Comparison of ENCODE assay signal across 10 cellular contexts in the genomic region with DNA sequence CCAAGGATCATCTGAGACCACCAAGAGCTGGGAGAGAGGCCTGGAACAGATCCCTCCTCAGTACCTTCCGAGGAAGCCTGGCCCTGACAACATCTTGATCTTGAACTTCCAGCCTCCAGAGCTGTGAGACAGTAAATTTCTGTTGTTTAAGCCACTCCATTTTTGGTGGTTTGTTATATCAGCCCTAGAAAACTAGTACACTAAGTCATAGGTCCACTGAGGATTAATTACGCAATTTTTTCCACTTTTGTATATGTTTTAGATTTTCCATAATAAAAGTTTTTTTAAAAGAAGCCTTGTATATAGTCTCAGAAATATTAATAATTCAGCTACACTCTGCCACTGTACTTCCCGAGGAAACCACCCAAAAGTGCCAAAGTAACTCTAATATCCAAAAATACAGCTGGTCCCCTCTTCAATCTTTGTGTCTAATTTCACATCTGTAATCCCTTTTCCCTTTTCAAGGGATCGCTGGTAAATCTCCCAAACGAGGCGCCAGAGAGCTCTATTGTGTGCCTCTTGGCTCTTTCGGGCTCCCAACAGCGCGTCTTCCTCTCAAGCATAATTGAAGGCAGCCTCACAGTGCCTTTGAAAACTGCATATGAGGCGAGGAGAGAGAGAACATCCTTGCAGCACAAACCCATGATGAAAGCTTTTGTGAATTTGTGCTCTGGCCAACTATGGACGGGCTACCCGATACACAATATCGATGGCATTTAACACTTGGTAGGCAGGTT. TPM values are rescaled to one million over a fixed set of nuclear protein-coding genes. Genes with fewer than 3 reads are reported as not detected.
A peak's percentile ranks its signal among the peaks of the same experiment; 100 is the strongest.
DNase-seq lines count a peak whose midpoint lies in the region; ATAC-seq and TF ChIP-seq lines count a peak whose summit lies in the region.
"Had no signal": no experiment of that assay in that cellular context is flagged by ENCODE, and none has a peak within 500 bp of the region (broad histone marks: within the 10 kb centered on the region; RNA-seq: fewer than 3 reads in every experiment).

No MANE protein-coding gene starts in this region.

- H3K27me3 ChIP-seq in CD4-positive, alpha-beta T cell (ENCODE audit: control insufficient read depth, insufficient read depth, low read length): no peaks in the 10 kb centered on the region

- peak overlapping the region; percentile 8 for H3K4me3 ChIP-seq in coronary artery

- peaks cover 43% of the 10 kb centered on the region for H3K27me3 Mint-ChIP-seq in type B pancreatic cell
- H3K27me3 Mint-ChIP-seq in effector memory CD8-positive, alpha-beta T cell: peaks cover under 1 to 7% of the 10 kb centered on the region in 2 donors
- H3K27me3 Mint-ChIP-seq in CD4-positive, alpha-beta T cell: peaks cover 13% of the 10 kb centered on the region

- POLR2A ChIA-PET in CD4-positive, alpha-beta T cell (lab: Charles Lee): no interaction called here

- intact Hi-C loops in CD4-positive, alpha-beta T cell (cut with DNase I, micrococcal nuclease): no loop called here

- peak overlapping the region; percentile 5 for H3K27ac Mint-ChIP-seq in type B pancreatic cell
- no peak overlapping the region for H3K27ac Mint-ChIP-seq in effector memory CD8-positive, alpha-beta T cell
- no peak overlapping the region for H3K27ac Mint-ChIP-seq in CD4-positive, alpha-beta T cell
- H3K27ac Mint-ChIP-seq: stimulated activated naive CD8-positive, alpha-beta T cell treated with anti-CD3 and anti-CD28 coated beads, Interleukin-15, Interleukin-2, amounts not matched to agents 100 ng/mL and 50 ng/mL, for 24 hours had no signal

- TF ChIP-seq CTCF in coronary artery (IDR thresholded peaks at IDR 0.05) (no peak), type B pancreatic cell (conservative IDR thresholded peaks at IDR 0.05) (peak; percentile 20)
- no peak for TF ChIP-seq CTCF in CD4-positive, alpha-beta T cell (IDR thresholded peaks at IDR 0.05)

- H3K4me3 Mint-ChIP-seq in type B pancreatic cell: no peak overlapping the region
- H3K4me3 Mint-ChIP-seq in effector memory CD8-positive, alpha-beta T cell: no peak overlapping the region
- no peak overlapping the region for H3K4me3 Mint-ChIP-seq in CD4-positive, alpha-beta T cell
- H3K4me3 Mint-ChIP-seq: stimulated activated naive CD8-positive, alpha-beta T cell treated with anti-CD3 and anti-CD28 coated beads, Interleukin-15, Interleukin-2, amounts not matched to agents 100 ng/mL and 50 ng/mL, for 24 hours had no signal

- peak; percentile 26 for DNase-seq in NCI-H2107 (lab: John Stamatoyannopoulos, UW)
- no peak for DNase-seq in NCI-H2107 treated with DMSO at 0.1 percent for 48 hours (lab: John Stamatoyannopoulos, UW; ENCODE audit: unreplicated experiment)
- DNase-seq in coronary artery (ENCODE audit: low spot score): no peak
- DNase-seq in midbrain (lab: John Stamatoyannopoulos, UW): peak; percentile 75
- DNase-seq in type B pancreatic cell (ENCODE audit: extremely low spot score, unreplicated experiment): no peak
- no peak for DNase-seq in effector memory CD8-positive, alpha-beta T cell
- no peak for DNase-seq in CD4-positive, alpha-beta T cell
- DNase-seq: NCI-H526 treated with DMSO at 0.1 percent for 48 hours had no signal

- no peaks in the 10 kb centered on the region for H3K9me3 ChIP-seq in CD4-positive, alpha-beta T cell (ENCODE audit: control insufficient read depth, low read length)

- CTCF ChIA-PET in CD4-positive, alpha-beta T cell (lab: Charles Lee): interaction anchor here (0.8 kb wide), 1 partner anchor 1850 kb away, joined by 3 read pairs; no protein-coding TSS in a partner anchor

- H3K27ac ChIP-seq in coronary artery: peak overlapping the region; percentile 75 to 92
- H3K27ac ChIP-seq in CD4-positive, alpha-beta T cell (ENCODE audit: low read depth, low read length): no peak overlapping the region

- no peaks in the 10 kb centered on the region for H3K9me3 Mint-ChIP-seq in type B pancreatic cell
- H3K9me3 Mint-ChIP-seq in effector memory CD8-positive, alpha-beta T cell: no peaks in the 10 kb centered on the region
- no peaks in the 10 kb centered on the region for H3K9me3 Mint-ChIP-seq in CD4-positive, alpha-beta T cell
- H3K9me3 Mint-ChIP-seq: stimulated activated naive CD8-positive, alpha-beta T cell treated with anti-CD3 and anti-CD28 coated beads, Interleukin-15, Interleukin-2, amounts not matched to agents 100 ng/mL and 50 ng/mL, for 24 hours had no signal

- ATAC-seq in GM18498 (IDR thresholded peaks at IDR 0.05; ENCODE audit: unreplicated experiment): no peak
- no peak for ATAC-seq in effector memory CD8-positive, alpha-beta T cell (replicated peaks)
- no peak for ATAC-seq in CD4-positive, alpha-beta T cell (ENCODE audit: poor library complexity)

- peaks cover 17% of the 10 kb centered on the region for H3K4me1 Mint-ChIP-seq in type B pancreatic cell (ENCODE audit: unreplicated experiment)
- no peaks in the 10 kb centered on the region for H3K4me1 Mint-ChIP-seq in effector memory CD8-positive, alpha-beta T cell (ENCODE audit: low read depth in 2 of 2)
- H3K4me1 Mint-ChIP-seq in CD4-positive, alpha-beta T cell (ENCODE audit: low read depth): no peaks in the 10 kb centered on the region

- H3K36me3 Mint-ChIP-seq in type B pancreatic cell: no peaks in the 10 kb centered on the region
- H3K36me3 Mint-ChIP-seq in effector memory CD8-positive, alpha-beta T cell (ENCODE audit: insufficient read depth): no peaks in the 10 kb centered on the region
- H3K36me3 Mint-ChIP-seq in CD4-positive, alpha-beta T cell (ENCODE audit: low read depth): no peaks in the 10 kb centered on the region

RNA-seq across cellular contexts. Expression of gene PRUNE2, which starts 32.7 kb away (rescaled TPM):
- 3.3 and 6.9 TPM in 2 replicates for total RNA-seq in type B pancreatic cell (ENCODE audit: low replicate concordance)
- not detected for total RNA-seq in CD4-positive, alpha-beta T cell

Comparison
In these comparisons a context has a peak if more than half of its experiments do, and no peak if none do; other contexts are left out.
1. DNase-seq: peak in NCI-H2107 (single experiment) and midbrain (single experiment); none in NCI-H2107 treated with DMSO at 0.1 percent for 48 hours (single experiment), coronary artery (single experiment), type B pancreatic cell (single experiment), effector memory CD8-positive, alpha-beta T cell (0 of 3) and CD4-positive, alpha-beta T cell (0 of 10).